14 cellular contexts compared by ENCODE assay signal in the genomic region with DNA sequence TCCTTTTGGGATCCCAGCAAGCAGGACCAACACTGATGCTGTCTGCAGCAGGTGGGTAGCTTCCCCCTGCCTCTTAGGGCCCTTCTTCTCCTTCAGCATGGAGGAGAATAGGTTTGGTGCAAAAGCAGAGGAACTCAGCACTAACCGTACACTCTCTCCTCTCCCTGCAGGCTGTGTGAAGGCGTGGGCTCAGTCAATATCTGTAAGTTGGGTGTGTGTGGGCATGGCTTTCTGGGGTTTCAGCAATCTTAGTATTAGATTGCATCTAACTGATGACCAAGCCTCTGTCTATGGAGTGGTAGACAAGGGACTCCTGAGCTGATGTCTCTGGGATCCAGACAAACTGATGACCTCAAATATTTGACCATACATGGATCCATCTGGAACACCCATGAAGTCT. TPM values are rescaled to one million over a fixed set of nuclear protein-coding genes. Genes with fewer than 3 reads are reported as not detected.
A peak's percentile ranks its signal among the peaks of the same experiment; 100 is the strongest.
DNase-seq lines count a peak whose midpoint lies in the region; ATAC-seq and TF ChIP-seq lines count a peak whose summit lies in the region.
"Had no signal": no experiment of that assay in that cellular context is flagged by ENCODE, and none has a peak within 500 bp of the region (broad histone marks: within the 10 kb centered on the region; RNA-seq: fewer than 3 reads in every experiment).

No MANE protein-coding gene starts in this region.

- H3K4me3 Mint-ChIP-seq in activated naive CD8-positive, alpha-beta T cell: peak overlapping the region; percentile 27
- H3K4me3 Mint-ChIP-seq in activated naive CD8-positive, alpha-beta T cell treated with anti-CD3 and anti-CD28 coated beads, Interleukin-2, amount 50 U/mL, for 24 hours: no peak overlapping the region
- H3K4me3 Mint-ChIP-seq in immature natural killer cell: peak overlapping the region in 3 of 5 donors; percentile 6 to 17 (median 15)
- H3K4me3 Mint-ChIP-seq in natural killer cell treated with Interleukin-12 subunit alpha and Interleukin-12 subunit beta and Interleukin-15 and Interleukin-18, amount 100 ng/mL, for 72 hours: peak overlapping the region; percentile 19
- H3K4me3 Mint-ChIP-seq in HFFc6: no peak overlapping the region
- H3K4me3 Mint-ChIP-seq: H9 had no signal

- peaks cover 3% of the 10 kb centered on the region for H3K27me3 Mint-ChIP-seq in activated naive CD8-positive, alpha-beta T cell
- peaks cover 6% of the 10 kb centered on the region for H3K27me3 Mint-ChIP-seq in activated naive CD8-positive, alpha-beta T cell treated with anti-CD3 and anti-CD28 coated beads, Interleukin-2, amount 50 U/mL, for 24 hours
- peaks cover 12 to 27% (median 23%) of the 10 kb centered on the region in 3 donors for H3K27me3 Mint-ChIP-seq in immature natural killer cell (ENCODE audit: low read depth in 3 of 3)
- H3K27me3 Mint-ChIP-seq in natural killer cell treated with Interleukin-12 subunit alpha and Interleukin-12 subunit beta and Interleukin-15 and Interleukin-18, amount 100 ng/mL, for 72 hours: peaks cover 32 to 35% of the 10 kb centered on the region in 2 donors
- H3K27me3 Mint-ChIP-seq in HFFc6 (ENCODE audit: insufficient read depth): peaks cover 23% of the 10 kb centered on the region

- H3K9me3 Mint-ChIP-seq in activated naive CD8-positive, alpha-beta T cell (ENCODE audit: low read depth): no peaks in the 10 kb centered on the region
- no peaks in the 10 kb centered on the region for H3K9me3 Mint-ChIP-seq in activated naive CD8-positive, alpha-beta T cell treated with anti-CD3 and anti-CD28 coated beads, Interleukin-2, amount 50 U/mL, for 24 hours
- no peaks in the 10 kb centered on the region for H3K9me3 Mint-ChIP-seq in immature natural killer cell
- H3K9me3 Mint-ChIP-seq in natural killer cell treated with Interleukin-12 subunit alpha and Interleukin-12 subunit beta and Interleukin-15 and Interleukin-18, amount 100 ng/mL, for 72 hours: no peaks in the 10 kb centered on the region
- H3K9me3 Mint-ChIP-seq in HFFc6: no peaks in the 10 kb centered on the region
- H3K9me3 Mint-ChIP-seq: CD4-positive, alpha-beta memory T cell; H9 had no signal

- no peak for DNase-seq in activated naive CD8-positive, alpha-beta T cell treated with anti-CD3 and anti-CD28 coated beads, Interleukin-2, amount 50 U/mL, for 24 hours
- DNase-seq in immature natural killer cell (no peak), NOMO-1 treated with dmso at 0.1 percent for 144 hours (lab: John Stamatoyannopoulos, UW; ENCODE audit: unreplicated experiment) (no peak), HFFc6 (no peak)
- no peak for DNase-seq in natural killer cell treated with Interleukin-12 subunit alpha and Interleukin-12 subunit beta and Interleukin-15 and Interleukin-18, amount 100 ng/mL, for 72 hours (ENCODE audit: low spot score)
- DNase-seq: BE2C; CD4-positive, alpha-beta memory T cell; DMS79 treated with DMSO at 0.1 percent for 48 hours; EL; GOT3; H9 had no signal

- TF ChIP-seq CTCF in HFFc6 (IDR thresholded peaks at IDR 0.05): no peak

- no peak for ATAC-seq in activated naive CD8-positive, alpha-beta T cell treated with anti-CD3 and anti-CD28 coated beads, Interleukin-2, amount 50 U/mL, for 24 hours
- ATAC-seq in natural killer cell treated with Interleukin-12 subunit alpha and Interleukin-12 subunit beta and Interleukin-15 and Interleukin-18, amount 100 ng/mL, for 72 hours: no peak
- no peak for ATAC-seq in GM21381 (IDR thresholded peaks at IDR 0.05; ENCODE audit: unreplicated experiment)
- ATAC-seq: HepG2 had no signal

- peaks cover 35% of the 10 kb centered on the region for H3K4me1 Mint-ChIP-seq in activated naive CD8-positive, alpha-beta T cell (ENCODE audit: low read depth)
- H3K4me1 Mint-ChIP-seq in activated naive CD8-positive, alpha-beta T cell treated with anti-CD3 and anti-CD28 coated beads, Interleukin-2, amount 50 U/mL, for 24 hours: peaks cover 24% of the 10 kb centered on the region
- H3K4me1 Mint-ChIP-seq in immature natural killer cell (peaks cover 32 to 33% of the 10 kb centered on the region in 2 donors), HFFc6 (ENCODE audit: low read depth) (peaks cover 17% of the 10 kb centered on the region)
- H3K4me1 Mint-ChIP-seq in natural killer cell treated with Interleukin-12 subunit alpha and Interleukin-12 subunit beta and Interleukin-15 and Interleukin-18, amount 100 ng/mL, for 72 hours (ENCODE audit: low read depth in 2 of 2): peaks cover 25 to 31% of the 10 kb centered on the region in 2 donors

- H3K36me3 Mint-ChIP-seq in activated naive CD8-positive, alpha-beta T cell: no peaks in the 10 kb centered on the region
- H3K36me3 Mint-ChIP-seq in activated naive CD8-positive, alpha-beta T cell treated with anti-CD3 and anti-CD28 coated beads, Interleukin-2, amount 50 U/mL, for 24 hours (ENCODE audit: low read depth): no peaks in the 10 kb centered on the region
- no peaks in the 10 kb centered on the region for H3K36me3 Mint-ChIP-seq in immature natural killer cell
- no peaks in the 10 kb centered on the region for H3K36me3 Mint-ChIP-seq in natural killer cell treated with Interleukin-12 subunit alpha and Interleukin-12 subunit beta and Interleukin-15 and Interleukin-18, amount 100 ng/mL, for 72 hours
- H3K36me3 Mint-ChIP-seq in HFFc6 (ENCODE audit: low read depth): no peaks in the 10 kb centered on the region
- H3K36me3 Mint-ChIP-seq: CD4-positive, alpha-beta memory T cell had no signal

- H3K27ac Mint-ChIP-seq in activated naive CD8-positive, alpha-beta T cell: no peak overlapping the region
- H3K27ac Mint-ChIP-seq in activated naive CD8-positive, alpha-beta T cell treated with anti-CD3 and anti-CD28 coated beads, Interleukin-2, amount 50 U/mL, for 24 hours: no peak overlapping the region
- H3K27ac Mint-ChIP-seq in immature natural killer cell: peak overlapping the region in 2 of 6 donors; percentile 2 to 78
- no peak overlapping the region for H3K27ac Mint-ChIP-seq in natural killer cell treated with Interleukin-12 subunit alpha and Interleukin-12 subunit beta and Interleukin-15 and Interleukin-18, amount 100 ng/mL, for 72 hours
- H3K27ac Mint-ChIP-seq in HFFc6: no peak overlapping the region
- H3K27ac Mint-ChIP-seq: H9 had no signal

RNA-seq across cellular contexts. Expression of gene KRT85, which starts 14.3 kb away (rescaled TPM):
- polyA plus RNA-seq in immature natural killer cell: not detected
- total RNA-seq in natural killer cell treated with Interleukin-12 subunit alpha and Interleukin-12 subunit beta and Interleukin-15 and Interleukin-18, amount 100 ng/mL, for 72 hours: not detected
- total RNA-seq in HFFc6 (2021; fragmentation: NEBNext Ultra II Directional; extraction: Animal tissue kit (Norgen Biotek cat#: 25700)): not detected
- total RNA-seq: CD4-positive, alpha-beta memory T cell; H9; HepG2 had no signal
- polyA plus RNA-seq: CD4-positive, alpha-beta memory T cell; HepG2 had no signal

RNA-seq across cellular contexts. Expression of gene KRT83, which starts 31.8 kb away (rescaled TPM):
- not detected for polyA plus RNA-seq in immature natural killer cell
- not detected for total RNA-seq in natural killer cell treated with Interleukin-12 subunit alpha and Interleukin-12 subunit beta and Interleukin-15 and Interleukin-18, amount 100 ng/mL, for 72 hours
- total RNA-seq in HFFc6 (2021; fragmentation: NEBNext Ultra II Directional; extraction: Animal tissue kit (Norgen Biotek cat#: 25700)): not detected
- total RNA-seq: CD4-positive, alpha-beta memory T cell; H9; HepG2 had no signal
- polyA plus RNA-seq: CD4-positive, alpha-beta memory T cell; HepG2 had no signal

RNA-seq across cellular contexts. Expression of gene KRT84, which starts 32.5 kb away (rescaled TPM):
- polyA plus RNA-seq in immature natural killer cell: not detected
- total RNA-seq in natural killer cell treated with Interleukin-12 subunit alpha and Interleukin-12 subunit beta and Interleukin-15 and Interleukin-18, amount 100 ng/mL, for 72 hours: not detected
- not detected for total RNA-seq in HFFc6 (2021; fragmentation: NEBNext Ultra II Directional; extraction: Animal tissue kit (Norgen Biotek cat#: 25700))
- total RNA-seq: CD4-positive, alpha-beta memory T cell; H9; HepG2 had no signal
- polyA plus RNA-seq: CD4-positive, alpha-beta memory T cell; HepG2 had no signal

RNA-seq across cellular contexts. Expression of gene KRT82, which starts 53.2 kb away (rescaled TPM):
- polyA plus RNA-seq in immature natural killer cell: not detected
- not detected for total RNA-seq in natural killer cell treated with Interleukin-12 subunit alpha and Interleukin-12 subunit beta and Interleukin-15 and Interleukin-18, amount 100 ng/mL, for 72 hours
- total RNA-seq in HFFc6 (2021; fragmentation: NEBNext Ultra II Directional; extraction: Animal tissue kit (Norgen Biotek cat#: 25700)): not detected
- total RNA-seq: CD4-positive, alpha-beta memory T cell; H9; HepG2 had no signal
- polyA plus RNA-seq: CD4-positive, alpha-beta memory T cell; HepG2 had no signal

Comparison
In these comparisons a context has a peak if more than half of its experiments do, and no peak if none do; other contexts are left out.
1. H3K4me3 Mint-ChIP-seq: peak in activated naive CD8-positive, alpha-beta T cell (single experiment), immature natural killer cell (3 of 5) and natural killer cell treated with Interleukin-12 subunit alpha and Interleukin-12 subunit beta and Interleukin-15 and Interleukin-18, amount 100 ng/mL, for 72 hours (single experiment); none in activated naive CD8-positive, alpha-beta T cell treated with anti-CD3 and anti-CD28 coated beads, Interleukin-2, amount 50 U/mL, for 24 hours (single experiment) and HFFc6 (single experiment).